ENCODE assay signal across 1 cellular context in genomic region chr1:223754681-223755431, GRCh38.
TF ChIP-seq lines count a peak whose summit lies in the region.

No MANE protein-coding gene starts in this region.

TF ChIP-seq in K562, 482 proteins besides CTCF, POLR2A, EP300 and RAD21 (continued from another document):
- TF ChIP-seq ZBTB49 (CRISPR knock-in tag; IDR thresholded peaks at IDR 0.05; ENCODE audit: borderline replicate concordance) (no peak), OTX1 (CRISPR knock-in tag; IDR thresholded peaks at IDR 0.05) (0 out of 2 replicates have a peak, but pooled peaks have one; percentile 12), YY1 (IDR thresholded peaks at IDR 0.05; ENCODE audit: borderline replicate concordance in 1 of 3, control insufficient read depth in 1 of 3, extremely low read depth in 1 of 3, insufficient read depth in 3 of 3, insufficient read length in 1 of 3, insufficient replicate concordance in 2 of 3, low read depth in 1 of 3, low read length in 2 of 3) (peak in 1 of 3 experiments; percentile 8), POLR2G (IDR thresholded peaks at IDR 0.05; ENCODE audit: low read depth, low read length) (0 out of 2 replicates have a peak, but pooled peaks have one; percentile 22), CBX2 (IDR thresholded peaks at IDR 0.05; ENCODE audit: insufficient read depth, low read length, poor library complexity, severe bottlenecking) (no peak), SIRT6 (IDR thresholded peaks at IDR 0.05; ENCODE audit: low read depth, low read length) (no peak)
